19 cellular contexts compared by ENCODE assay signal in genomic region chr13:36925603-36926002, GRCh38. TPM values are rescaled to one million over a fixed set of nuclear protein-coding genes. Genes with fewer than 3 reads are reported as not detected.
"Had no signal": no experiment of that assay in that cellular context is flagged by ENCODE, and none has a peak within 500 bp of the region (broad histone marks: within the 10 kb centered on the region; RNA-seq: fewer than 3 reads in every experiment).

No MANE protein-coding gene starts in this region.

- H3K4me2 ChIP-seq: neural progenitor cell had no signal

- H3K9ac ChIP-seq: neural progenitor cell had no signal

- ATAC-seq: foreskin keratinocyte, left cardiac atrium, lower lobe of right lung, natural killer cell had no signal

- H3K4me3 ChIP-seq: left ventricle myocardium inferior, lower lobe of right lung, neural progenitor cell, ovary, right atrium auricular region, sigmoid colon, skin epidermis, stomach, thoracic aorta, transverse colon had no signal

- H2AFZ ChIP-seq: neural progenitor cell had no signal

- H3K36me3 ChIP-seq: left ventricle myocardium inferior, lower lobe of right lung, neural progenitor cell, ovary, right atrium auricular region, sigmoid colon, stomach, thoracic aorta, transverse colon had no signal

- H3K9me3 ChIP-seq: left ventricle myocardium inferior, lower lobe of right lung, ovary, right atrium auricular region, sigmoid colon, stomach, thoracic aorta, transverse colon had no signal

- H3K27me3 ChIP-seq: ovary, right atrium auricular region, sigmoid colon, transverse colon had no signal

- H3K27ac ChIP-seq: foreskin keratinocyte, left ventricle myocardium inferior, lower lobe of right lung, neural progenitor cell, ovary, right atrium auricular region, sigmoid colon, skin epidermis, stomach, thoracic aorta, transverse colon had no signal

- DNase-seq: dermis blood vessel endothelial cell; foreskin keratinocyte; kidney; left cardiac atrium; left ventricle myocardium inferior; lower lobe of right lung; natural killer cell; nucleus accumbens; ovary; sigmoid colon; stimulated activated CD4-positive, alpha-beta T cell treated with anti-CD3 and anti-CD28 coated beads, Interleukin-2, amount 100 ng/mL, for 24 hours; stimulated activated naive CD4-positive, alpha-beta T cell; stomach; substantia nigra; transverse colon had no signal

- H3K4me1 ChIP-seq: foreskin keratinocyte, neural progenitor cell, right atrium auricular region had no signal

RNA-seq across cellular contexts. Expression of gene SMAD9, which starts 5.6 kb away (rescaled TPM):
- total RNA-seq: natural killer cell had no signal
